In genomic region chr13:52849727-52850395, GRCh38 we compare ENCODE assay signal across 10 cellular contexts. TPM values are rescaled to one million over a fixed set of nuclear protein-coding genes. Genes with fewer than 3 reads are reported as not detected.
DNase-seq lines count a peak whose midpoint lies in the region; ATAC-seq and TF ChIP-seq lines count a peak whose summit lies in the region.
"Had no signal": no experiment of that assay in that cellular context is flagged by ENCODE, and none has a peak within 500 bp of the region (broad histone marks: within the 10 kb centered on the region; RNA-seq: fewer than 3 reads in every experiment).

No MANE protein-coding gene starts in this region.

- peak overlapping the region; percentile 32 for H3K4me3 Mint-ChIP-seq in progenitor cell of endocrine pancreas (ENCODE audit: low read depth)

- peaks cover 42% of the 10 kb centered on the region for H3K27me3 Mint-ChIP-seq in progenitor cell of endocrine pancreas

- no peak for TF ChIP-seq EP300 in gastroesophageal sphincter (IDR thresholded peaks at IDR 0.05)
- TF ChIP-seq EP300 in suprapubic skin (IDR thresholded peaks at IDR 0.05), result no peak

- TF ChIP-seq CTCF in dorsolateral prefrontal cortex (IDR thresholded peaks at IDR 0.05 in 54 of 56, conservative IDR thresholded peaks at IDR 0.05 in 2 of 56; ENCODE audit: low read depth in 1 of 56, partially characterized antibody in 56 of 56) (no peak), progenitor cell of endocrine pancreas (IDR thresholded peaks at IDR 0.05; ENCODE audit: unreplicated experiment) (no peak), gastroesophageal sphincter (IDR thresholded peaks at IDR 0.05) (no peak), suprapubic skin (IDR thresholded peaks at IDR 0.05) (no peak), lower leg skin (IDR thresholded peaks at IDR 0.05) (no peak)

- H3K27me3 ChIP-seq in dorsolateral prefrontal cortex (peaks cover 0 to 73% (median 50%) of the 10 kb centered on the region in 45 donors), gastroesophageal sphincter (peaks cover 64% of the 10 kb centered on the region), suprapubic skin (peaks cover 59% of the 10 kb centered on the region)

- DNase-seq in NCI-H82 (lab: John Stamatoyannopoulos, UW) (peak; percentile 72), NCI-H82 treated with DMSO at 0.1 percent for 48 hours (lab: John Stamatoyannopoulos, UW; ENCODE audit: unreplicated experiment) (no peak), NCI-H1092 treated with DMSO at 0.1 percent for 48 hours (lab: John Stamatoyannopoulos, UW) (peak; percentile 54), dorsolateral prefrontal cortex (peak in 1 of 10 donors; percentile 30), progenitor cell of endocrine pancreas (ENCODE audit: low spot score, unreplicated experiment) (no peak), suprapubic skin (ENCODE audit: low spot score in 2 of 2) (no peak), lower leg skin (ENCODE audit: low spot score in 2 of 2) (no peak)
- DNase-seq: NCI-H2081 treated with DMSO at 0.1 percent for 48 hours had no signal

- TF ChIP-seq POLR2A in gastroesophageal sphincter (IDR thresholded peaks at IDR 0.05) (no peak), suprapubic skin (IDR thresholded peaks at IDR 0.05) (no peak), lower leg skin (IDR thresholded peaks at IDR 0.05) (no peak)

- peaks cover 1% of the 10 kb centered on the region for H3K36me3 Mint-ChIP-seq in progenitor cell of endocrine pancreas (ENCODE audit: insufficient read depth)

- H3K27ac ChIP-seq in dorsolateral prefrontal cortex, result peak overlapping the region in 25 of 59 donors; percentile 5 to 83 (median 40)
- no peak overlapping the region for H3K27ac ChIP-seq in gastroesophageal sphincter
- H3K27ac ChIP-seq in suprapubic skin, result no peak overlapping the region

- H3K36me3 ChIP-seq in gastroesophageal sphincter, result no peaks in the 10 kb centered on the region
- H3K36me3 ChIP-seq in suprapubic skin, result no peaks in the 10 kb centered on the region

- H3K9me3 Mint-ChIP-seq in progenitor cell of endocrine pancreas (ENCODE audit: low read depth), result no peaks in the 10 kb centered on the region

- intact Hi-C loops in dorsolateral prefrontal cortex (cut with DNase I) (loop anchor here (2.0 to 10.0 kb wide), 6 partner anchors 108 to 305 kb away; no protein-coding TSS in a partner anchor), lower leg skin (cut with DNase I; ENCODE audit: low total_unique reads) (no loop called here)

- ATAC-seq in gastroesophageal sphincter, result no peak

- WGBS in gastroesophageal sphincter (ENCODE audit: low coverage in 1 of 2), 2 donors, result 3 to 7% methylated on average over 10 to 13 of the region's 19 CpGs
- WGBS in suprapubic skin, result 5% methylated on average over 19 of the region's 19 CpGs
- WGBS in lower leg skin, 2 donors, result 5 to 7% methylated on average over 19 of the region's 19 CpGs

- H3K9me3 ChIP-seq in gastroesophageal sphincter (peaks cover 0 to 16% (median 0%) of the 10 kb centered on the region in 3 donors), suprapubic skin (no peaks in the 10 kb centered on the region)

- peak overlapping the region in 47 of 59 donors; percentile 4 to 87 (median 67) for H3K4me3 ChIP-seq in dorsolateral prefrontal cortex
- H3K4me3 ChIP-seq in gastroesophageal sphincter, result peak overlapping the region in 1 of 2 donors; percentile 60
- no peak overlapping the region for H3K4me3 ChIP-seq in suprapubic skin
- H3K4me3 ChIP-seq in lower leg skin (ENCODE audit: low read depth, poor library complexity, severe bottlenecking), result no peak overlapping the region

- no peak overlapping the region for H3K27ac Mint-ChIP-seq in progenitor cell of endocrine pancreas

- H3K4me1 Mint-ChIP-seq in progenitor cell of endocrine pancreas (ENCODE audit: low read depth), result peaks cover 18% of the 10 kb centered on the region

- H3K4me1 ChIP-seq in gastroesophageal sphincter, result peaks cover 0 to 65% (median 21%) of the 10 kb centered on the region in 3 donors
- H3K4me1 ChIP-seq in suprapubic skin, result peaks cover 51% of the 10 kb centered on the region

RNA-seq across cellular contexts. Expression of gene PCDH8, which starts 1.4 kb away (rescaled TPM):
- total RNA-seq in dorsolateral prefrontal cortex (100 to 1,000 TPM in 3 of 120 experiments, 10 to 100 TPM in 115, 1 to 10 TPM in 2; 2.6 to 128 (median 37.4) TPM), progenitor cell of endocrine pancreas (0.17 and 0.42 TPM in 2 replicates), gastroesophageal sphincter (under 1 TPM in 1 of 4 donors, not detected in 3; 0.27 TPM), suprapubic skin (1 to 10 TPM in 1 of 4 donors, under 1 TPM in 2, not detected in 1; 0.30 to 1.3 (median 0.55) TPM), lower leg skin (under 1 TPM in 2 of 4 donors, not detected in 2; 0.04 to 0.84 TPM)
- total RNA-seq: cardiac septum had no signal

Comparison
In these comparisons a context has a peak if more than half of its experiments do, and no peak if none do; other contexts are left out.
1. DNase-seq: peak in NCI-H82 (single experiment) and NCI-H1092 treated with DMSO at 0.1 percent for 48 hours (single experiment); none in NCI-H82 treated with DMSO at 0.1 percent for 48 hours (single experiment), progenitor cell of endocrine pancreas (single experiment), suprapubic skin (0 of 2) and lower leg skin (0 of 2).
2. H3K4me3 ChIP-seq: peak in dorsolateral prefrontal cortex (47 of 59); none in suprapubic skin (single experiment) and lower leg skin (single experiment).